ENCODE assay signal across 13 cellular contexts in genomic region chr12:101819467-101819866, GRCh38. TPM values are rescaled to one million over a fixed set of nuclear protein-coding genes. Genes with fewer than 3 reads are reported as not detected.
A peak's percentile ranks its signal among the peaks of the same experiment; 100 is the strongest.
DNase-seq lines count a peak whose midpoint lies in the region; ATAC-seq and TF ChIP-seq lines count a peak whose summit lies in the region.
"Had no signal": no experiment of that assay in that cellular context is flagged by ENCODE, and none has a peak within 500 bp of the region (broad histone marks: within the 10 kb centered on the region; RNA-seq: fewer than 3 reads in every experiment).

No MANE protein-coding gene starts in this region.

- intact Hi-C loops in CD8-positive, alpha-beta T cell (cut with DNase I, micrococcal nuclease) = no loop called here
- intact Hi-C loops in prostate gland (cut with DNase I) = no loop called here

- H3K4me1 ChIP-seq in CD8-positive, alpha-beta T cell (ENCODE audit: insufficient read depth, low read length) = peaks cover 19% of the 10 kb centered on the region
- H3K4me1 ChIP-seq in prostate gland (replicated peaks) = no peaks in the 10 kb centered on the region

- H3K4me1 Mint-ChIP-seq in CD8-positive, alpha-beta T cell (ENCODE audit: low read depth) = peaks cover 61% of the 10 kb centered on the region

- no peak for TF ChIP-seq CTCF in epithelial cell of esophagus (IDR thresholded peaks at IDR 0.05; ENCODE audit: insufficient read depth, low read depth, low read length, missing control alignments)
- no peak for TF ChIP-seq CTCF in CD8-positive, alpha-beta T cell (IDR thresholded peaks at IDR 0.05)
- TF ChIP-seq CTCF in prostate gland (IDR thresholded peaks at IDR 0.05) = no peak

- TF ChIP-seq POLR2A in prostate gland (IDR thresholded peaks at IDR 0.05) = no peak

- H3K9me3 Mint-ChIP-seq in CD8-positive, alpha-beta T cell = no peaks in the 10 kb centered on the region

- H3K27me3 ChIP-seq in CD8-positive, alpha-beta T cell (ENCODE audit: insufficient read depth, low read length) = no peaks in the 10 kb centered on the region
- no peaks in the 10 kb centered on the region for H3K27me3 ChIP-seq in prostate gland (replicated peaks; ENCODE audit: insufficient read depth)

- no peak overlapping the region for H3K27ac ChIP-seq in CD8-positive, alpha-beta T cell (ENCODE audit: low read depth, low read length)
- H3K27ac ChIP-seq in prostate gland = no peak overlapping the region

- DNase-seq in epithelial cell of esophagus (ENCODE audit: low read depth) = peak; percentile 18
- no peak for DNase-seq in CD8-positive, alpha-beta T cell
- no peak for DNase-seq in prostate gland (ENCODE audit: low spot score)
- DNase-seq in dedifferentiated amniotic fluid mesenchymal stem cell (ENCODE audit: extremely low spot score) = no peak
- DNase-seq: left ventricle myocardium superior, NCI-H1436 treated with DMSO at 0.1 percent for 48 hours, occipital lobe, substantia nigra had no signal

- no peaks in the 10 kb centered on the region for H3K36me3 ChIP-seq in CD8-positive, alpha-beta T cell (ENCODE audit: insufficient read depth, low read length)
- H3K36me3 ChIP-seq in prostate gland = no peaks in the 10 kb centered on the region

- POLR2A ChIA-PET in CD8-positive, alpha-beta T cell (lab: Charles Lee) = no interaction called here

- ATAC-seq in GM18870 (IDR thresholded peaks at IDR 0.05; ENCODE audit: unreplicated experiment) (peak; percentile 70), GM21619 (IDR thresholded peaks at IDR 0.05; ENCODE audit: unreplicated experiment) (peak; percentile 62), HG03354 (IDR thresholded peaks at IDR 0.05; ENCODE audit: poor library complexity, severe bottlenecking, unreplicated experiment) (peak; percentile 56)
- no peak for ATAC-seq in CD8-positive, alpha-beta T cell
- ATAC-seq: HepG2, left ventricle myocardium superior had no signal

- no peak overlapping the region for H3K27ac Mint-ChIP-seq in CD8-positive, alpha-beta T cell
- H3K27ac Mint-ChIP-seq: dendritic cell treated with granulocyte-macrophage colony-stimulating factor and Interleukin-4, amounts not matched to agents 40 ng/mL and 50 ng/mL, for 4 days had no signal

- WGBS in prostate gland = 94% methylated on average over 2 of the region's 2 CpGs

- CTCF ChIA-PET in CD8-positive, alpha-beta T cell (lab: Charles Lee) = interaction anchor here (1.2 to 2.8 kb wide), 2 partner anchors 11 to 19 kb away, joined by 3 to 15 read pairs; partner anchors contain the start of gene GNPTAB

- H3K9me3 ChIP-seq in CD8-positive, alpha-beta T cell (ENCODE audit: low read length) = no peaks in the 10 kb centered on the region
- no peaks in the 10 kb centered on the region for H3K9me3 ChIP-seq in prostate gland

- H3K4me3 Mint-ChIP-seq in CD8-positive, alpha-beta T cell = no peak overlapping the region
- H3K4me3 Mint-ChIP-seq: dendritic cell treated with granulocyte-macrophage colony-stimulating factor and Interleukin-4, amounts not matched to agents 40 ng/mL and 50 ng/mL, for 4 days had no signal

- peaks cover 7% of the 10 kb centered on the region for H3K36me3 Mint-ChIP-seq in CD8-positive, alpha-beta T cell

- H3K4me3 ChIP-seq in epithelial cell of esophagus (ENCODE audit: low read length) (no peak overlapping the region), prostate gland (no peak overlapping the region)
- no peak overlapping the region for H3K4me3 ChIP-seq in CD8-positive, alpha-beta T cell (ENCODE audit: low read depth, low read length)

- H3K27me3 Mint-ChIP-seq in CD8-positive, alpha-beta T cell (ENCODE audit: low read depth) = no peaks in the 10 kb centered on the region
- H3K27me3 Mint-ChIP-seq: dendritic cell treated with granulocyte-macrophage colony-stimulating factor and Interleukin-4, amounts not matched to agents 40 ng/mL and 50 ng/mL, for 4 days had no signal

RNA-seq across cellular contexts. Expression of gene GNPTAB, which starts 11.3 kb away (rescaled TPM):
- 10 to 100 TPM; 40.4 to 46.9 TPM for total RNA-seq in CD8-positive, alpha-beta T cell
- total RNA-seq in prostate gland = 10 to 100 TPM; 49.9 to 52.7 TPM

RNA-seq across cellular contexts. Expression of gene DRAM1, which starts 57.9 kb away (rescaled TPM):
- 1 to 10 TPM; 3.5 to 7.5 TPM for total RNA-seq in CD8-positive, alpha-beta T cell
- 10 to 100 TPM; 12.8 to 13.1 TPM for total RNA-seq in prostate gland
